In the genomic region with DNA sequence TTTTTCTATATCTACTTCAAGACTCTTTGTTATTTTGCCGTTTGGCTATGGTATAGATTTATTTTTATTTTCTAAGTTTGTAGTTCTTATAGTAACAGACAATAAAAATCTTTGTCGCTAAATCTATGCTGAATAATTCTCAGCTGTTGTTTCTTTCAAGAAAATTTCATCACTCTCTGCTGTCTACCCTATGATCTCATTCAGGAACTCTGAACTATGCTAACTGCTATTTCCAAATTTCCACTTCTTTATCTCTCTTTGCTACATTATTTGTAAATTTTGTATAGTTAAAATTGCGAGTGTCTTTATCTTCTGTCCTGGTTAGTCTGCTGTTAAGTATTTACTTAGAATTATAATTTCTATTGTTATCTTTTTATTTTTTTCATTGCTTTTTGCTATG, we compare ENCODE assay signal across 22 cellular contexts.
"Had no signal": no experiment of that assay in that cellular context is flagged by ENCODE, and none has a peak within 500 bp of the region (broad histone marks: within the 10 kb centered on the region; RNA-seq: fewer than 3 reads in every experiment).

No MANE protein-coding gene starts in this region.

- H3K27me3 ChIP-seq: cardiac muscle cell, heart left ventricle, pancreas, right atrium auricular region, thyroid gland, upper lobe of right lung had no signal

- H3K9me3 ChIP-seq: pancreas, psoas muscle, right atrium auricular region, thyroid gland, upper lobe of right lung had no signal

- H3K9me3 Mint-ChIP-seq: nephron progenitor cell had no signal

- H3K36me3 ChIP-seq: cardiac muscle cell, heart left ventricle, pancreas, right atrium auricular region, thyroid gland, upper lobe of right lung, WERI-Rb-1 had no signal

- ATAC-seq: heart left ventricle, left ventricle myocardium superior, pancreas, psoas muscle, upper lobe of right lung had no signal

- H3K4me3 ChIP-seq: cardiac muscle cell, heart left ventricle, pancreas, psoas muscle, right atrium auricular region, thyroid gland, upper lobe of right lung had no signal

- H3K27ac ChIP-seq: cardiac muscle cell, heart left ventricle, pancreas, psoas muscle, right atrium auricular region, thyroid gland, upper lobe of right lung, WERI-Rb-1 had no signal

- H3K36me3 Mint-ChIP-seq: activated naive CD8-positive, alpha-beta T cell had no signal

- DNase-seq: activated CD4-positive, alpha-beta T cell treated with anti-CD3 and anti-CD28 coated beads for 1 hour; activated CD4-positive, alpha-beta T cell treated with anti-CD3 and anti-CD28 coated beads, Interleukin-2, amount 50 U/mL, for 1 hour; activated naive CD4-positive, alpha-beta T cell; activated T-cell treated with anti-CD3 and anti-CD28 coated beads, Interleukin-2, amount 50 U/mL, for 1 hour; amygdala; effector memory CD4-positive, alpha-beta T cell; heart left ventricle; left ventricle myocardium superior; nephron progenitor cell; pancreas; psoas muscle; stimulated activated CD4-positive, alpha-beta T cell treated with anti-CD3 and anti-CD28 coated beads, Interleukin-12 subunit alpha, Interleukin-12 subunit beta, amount 100 ng/mL, for 4 hours; stimulated activated CD4-positive, alpha-beta T cell treated with anti-CD3 and anti-CD28 coated beads, Interleukin-4, amount 100 ng/mL, for 4 hours; substantia nigra; thyroid gland; upper lobe of right lung; WERI-Rb-1 had no signal

- H3K27me3 Mint-ChIP-seq: activated naive CD8-positive, alpha-beta T cell; stimulated activated naive CD8-positive, alpha-beta T cell treated with anti-CD3 and anti-CD28 coated beads, Interleukin-15, Interleukin-2, amounts not matched to agents 100 ng/mL and 50 ng/mL, for 24 hours had no signal

- H3K4me3 Mint-ChIP-seq: activated naive CD8-positive, alpha-beta T cell; nephron progenitor cell; stimulated activated naive CD8-positive, alpha-beta T cell treated with anti-CD3 and anti-CD28 coated beads, Interleukin-15, Interleukin-2, amounts not matched to agents 100 ng/mL and 50 ng/mL, for 24 hours had no signal

- H3K27ac Mint-ChIP-seq: activated naive CD8-positive, alpha-beta T cell; activated T-helper 2 cell treated with anti-CD3 and anti-CD28 coated beads, Interferon-gamma antibody, Interleukin-2, Interleukin-4, amounts not matched to agents 10 μg/mL and 5 μg/mL and 100 μg/mL, durations not matched to agents 14 hours and 24 hours and 36 hours; nephron progenitor cell; stimulated activated naive CD8-positive, alpha-beta T cell treated with anti-CD3 and anti-CD28 coated beads, Interleukin-15, Interleukin-2, amounts not matched to agents 100 ng/mL and 50 ng/mL, for 24 hours had no signal

- H3K4me1 ChIP-seq: heart left ventricle, pancreas, psoas muscle, right atrium auricular region, thyroid gland, upper lobe of right lung had no signal

- H3K4me1 Mint-ChIP-seq: nephron progenitor cell had no signal
